ENCODE assay signal across 23 cellular contexts in genomic region chr5:140318778-140319177, GRCh38. TPM values are rescaled to one million over a fixed set of nuclear protein-coding genes. Genes with fewer than 3 reads are reported as not detected.
A peak's percentile ranks its signal among the peaks of the same experiment; 100 is the strongest.
DNase-seq lines count a peak whose midpoint lies in the region; ATAC-seq and TF ChIP-seq lines count a peak whose summit lies in the region.
"Had no signal": no experiment of that assay in that cellular context is flagged by ENCODE, and none has a peak within 500 bp of the region (broad histone marks: within the 10 kb centered on the region; RNA-seq: fewer than 3 reads in every experiment).

No MANE protein-coding gene starts in this region.

- H3K27me3 Mint-ChIP-seq in endothelial cell (ENCODE audit: unreplicated experiment), result peaks cover 6% of the 10 kb centered on the region
- H3K27me3 Mint-ChIP-seq in naive thymus-derived CD4-positive, alpha-beta T cell, result no peaks in the 10 kb centered on the region
- H3K27me3 Mint-ChIP-seq: IgD-negative memory B cell had no signal

- in situ Hi-C loops in IMR-90 (cut with MboI; ENCODE audit: low sequenced_read_pairs) (no loop called here), HAP-1 (cut with MboI; ENCODE audit: low sequenced_read_pairs) (no loop called here)

- POLR2A ChIA-PET in IMR-90 (lab: Charles Lee; ENCODE audit: unreplicated experiment), result no interaction called here
- POLR2A ChIA-PET in naive thymus-derived CD4-positive, alpha-beta T cell (lab: Charles Lee), result no interaction called here

- H3K36me3 Mint-ChIP-seq in endothelial cell (ENCODE audit: low read depth, unreplicated experiment), result no peaks in the 10 kb centered on the region
- H3K36me3 Mint-ChIP-seq in naive thymus-derived CD4-positive, alpha-beta T cell, result peaks cover 0 to 4% (median 0%) of the 10 kb centered on the region in 5 donors
- H3K36me3 Mint-ChIP-seq: CD8-positive, alpha-beta T cell; IgD-negative memory B cell had no signal

- H2BK20ac ChIP-seq in IMR-90 (ENCODE audit: low read depth, low read length), result peak overlapping the region; percentile 0; the same call in 1 of the 2 replicates

- ATAC-seq in IMR-90 (ENCODE audit: low read depth) (no peak), GM21825 (IDR thresholded peaks at IDR 0.05; ENCODE audit: unreplicated experiment) (no peak)
- ATAC-seq in naive thymus-derived CD4-positive, alpha-beta T cell, result no peak
- ATAC-seq: CD8-positive, alpha-beta T cell had no signal

- no peak overlapping the region for H3K9ac ChIP-seq in IMR-90 (ENCODE audit: low read depth, low read length)
- H3K9ac ChIP-seq in neuronal stem cell (ENCODE audit: low read depth, low read length, poor library complexity), result no peak overlapping the region
- H3K9ac ChIP-seq: BLaER1 had no signal

- no peak for TF ChIP-seq POLR2A in IMR-90 (IDR thresholded peaks at IDR 0.05; ENCODE audit: low read depth, low read length)

- no peak overlapping the region for H3K4me3 Mint-ChIP-seq in endothelial cell (ENCODE audit: unreplicated experiment)
- H3K4me3 Mint-ChIP-seq in naive thymus-derived CD4-positive, alpha-beta T cell, result no peak overlapping the region
- H3K4me3 Mint-ChIP-seq: CD8-positive, alpha-beta T cell; IgD-negative memory B cell had no signal

- H3K4me1 ChIP-seq in IMR-90 (ENCODE audit: control insufficient read depth, insufficient read depth, low read length), result peaks cover 14% of the 10 kb centered on the region
- peaks cover 8 to 11% of the 10 kb centered on the region in 2 donors for H3K4me1 ChIP-seq in neuronal stem cell (ENCODE audit: control insufficient read depth in 2 of 2, insufficient read depth in 1 of 2, low read depth in 1 of 2, low read length in 2 of 2)
- H3K4me1 ChIP-seq in naive thymus-derived CD4-positive, alpha-beta T cell (ENCODE audit: control insufficient read depth in 2 of 2, insufficient read depth in 2 of 2, low read length in 2 of 2), result no peaks in the 10 kb centered on the region
- H3K4me1 ChIP-seq in HAP-1, result no peaks in the 10 kb centered on the region

- H2AFZ ChIP-seq in IMR-90 (replicated peaks; ENCODE audit: low read length, poor library complexity), result no peak overlapping the region
- no peak overlapping the region for H2AFZ ChIP-seq in neuronal stem cell (ENCODE audit: low read length)

- H3K9me3 ChIP-seq in IMR-90 (ENCODE audit: control insufficient read depth, insufficient read depth, low read length) (no peaks in the 10 kb centered on the region), neuronal stem cell (replicated peaks in 1 of 2; ENCODE audit: control insufficient read depth in 2 of 2, insufficient read depth in 1 of 2, low read depth in 1 of 2, low read length in 2 of 2) (no peaks in the 10 kb centered on the region), HAP-1 (no peaks in the 10 kb centered on the region)
- H3K9me3 ChIP-seq in naive thymus-derived CD4-positive, alpha-beta T cell (ENCODE audit: control insufficient read depth in 2 of 3, low read length in 3 of 3), result no peaks in the 10 kb centered on the region
- H3K9me3 ChIP-seq: BLaER1, MG63 had no signal

- H3K4me2 ChIP-seq in IMR-90 (ENCODE audit: low read depth, low read length) (no peak overlapping the region), neuronal stem cell (ENCODE audit: insufficient read depth, low read length, poor library complexity, severe bottlenecking) (no peak overlapping the region)
- H3K4me2 ChIP-seq: BLaER1 had no signal

- H3K56ac ChIP-seq in IMR-90 (ENCODE audit: extremely low read depth, insufficient read depth, low read length), result no peak overlapping the region

- H2BK5ac ChIP-seq in IMR-90 (ENCODE audit: low read depth, low read length, poor library complexity, severe bottlenecking), result no peak overlapping the region
- no peak overlapping the region for H2BK5ac ChIP-seq in neuronal stem cell (ENCODE audit: low read length)

- H3K4me1 Mint-ChIP-seq in endothelial cell (ENCODE audit: unreplicated experiment), result peaks cover 20% of the 10 kb centered on the region
- peaks cover 0 to 7% (median 0%) of the 10 kb centered on the region in 7 donors for H3K4me1 Mint-ChIP-seq in naive thymus-derived CD4-positive, alpha-beta T cell
- H3K4me1 Mint-ChIP-seq: IgD-negative memory B cell had no signal

- no peaks in the 10 kb centered on the region for H4K20me1 ChIP-seq in IMR-90 (ENCODE audit: insufficient read depth, low read length)
- H4K20me1 ChIP-seq: BLaER1 had no signal

- no peak overlapping the region for H2AK9ac ChIP-seq in IMR-90 (replicated peaks; ENCODE audit: low read depth, low read length, poor library complexity)

- dilution Hi-C loops in IMR-90 (cut with HindIII; ENCODE audit: low sequenced_read_pairs, unreplicated experiment), result no loop called here

- H3K23ac ChIP-seq in IMR-90 (ENCODE audit: low read depth, low read length) (no peak overlapping the region), neuronal stem cell (ENCODE audit: low read depth, low read length, poor library complexity) (no peak overlapping the region)

- intact Hi-C loops in IMR-90 (cut with micrococcal nuclease), result no loop called here
- intact Hi-C loops in naive thymus-derived CD4-positive, alpha-beta T cell (cut with micrococcal nuclease), result no loop called here

- no peak overlapping the region for H4K8ac ChIP-seq in IMR-90 (ENCODE audit: low read depth in 2 of 2, low read length in 2 of 2)
- H4K8ac ChIP-seq in neuronal stem cell (ENCODE audit: low read depth, low read length), result no peak overlapping the region

- H2BK12ac ChIP-seq in neuronal stem cell (ENCODE audit: low read length), result no peak overlapping the region

- 92% methylated on average over 5 of the region's 5 CpGs; no CpG with 5 or more reads in 1 of the 2 experiments for WGBS in IMR-90 (ENCODE audit: extremely low coverage in 2 of 2, insufficient read length in 1 of 2), 2 experiments
- WGBS in neuronal stem cell (ENCODE audit: extremely low coverage in 2 of 2, insufficient read length in 2 of 2, insufficient replicate concordance in 1 of 2), 2 donors, result no CpG with 5 or more reads among the region's 5 CpGs

- no peak overlapping the region for H3K4me3 ChIP-seq in IMR-90 (ENCODE audit: insufficient read depth, low read depth, low read length)
- H3K4me3 ChIP-seq in epithelial cell of esophagus (ENCODE audit: low read length), result no peak overlapping the region
- H3K4me3 ChIP-seq in neuronal stem cell (ENCODE audit: low read length in 2 of 2), result no peak overlapping the region
- no peak overlapping the region for H3K4me3 ChIP-seq in naive thymus-derived CD4-positive, alpha-beta T cell (ENCODE audit: low read length)
- H3K4me3 ChIP-seq in HAP-1, result no peak overlapping the region
- H3K4me3 ChIP-seq: BLaER1, MG63 had no signal

- no peak overlapping the region for H3K27ac Mint-ChIP-seq in endothelial cell (ENCODE audit: unreplicated experiment)
- no peak overlapping the region for H3K27ac Mint-ChIP-seq in naive thymus-derived CD4-positive, alpha-beta T cell
- H3K27ac Mint-ChIP-seq: CD8-positive, alpha-beta T cell had no signal

- H3K27ac ChIP-seq in IMR-90 (ENCODE audit: insufficient read depth, low read length), result no peak overlapping the region
- H3K27ac ChIP-seq in neuronal stem cell (replicated peaks; ENCODE audit: low read length), result no peak overlapping the region
- no peak overlapping the region for H3K27ac ChIP-seq in naive thymus-derived CD4-positive, alpha-beta T cell (ENCODE audit: low read depth, low read length)
- H3K27ac ChIP-seq: BLaER1 had no signal

- H3K18ac ChIP-seq in IMR-90 (ENCODE audit: low read depth, low read length) (no peak overlapping the region), neuronal stem cell (ENCODE audit: low read length) (no peak overlapping the region)

- TF ChIP-seq CTCF in IMR-90 (conservative IDR thresholded peaks at IDR 0.05; ENCODE audit: low read depth, low read length) (no peak), epithelial cell of esophagus (IDR thresholded peaks at IDR 0.05; ENCODE audit: insufficient read depth, low read depth, low read length, missing control alignments) (no peak), endothelial cell (IDR thresholded peaks at IDR 0.05; ENCODE audit: unreplicated experiment) (no peak)

- H4K91ac ChIP-seq in IMR-90 (ENCODE audit: insufficient read depth, low read depth, low read length) (no peak overlapping the region), neuronal stem cell (ENCODE audit: low read depth, low read length, poor library complexity) (no peak overlapping the region)

- peaks cover 13% of the 10 kb centered on the region for H3K9me1 ChIP-seq in IMR-90 (ENCODE audit: insufficient read depth, low read length)

- no peak overlapping the region for H2BK120ac ChIP-seq in IMR-90 (ENCODE audit: low read depth, low read length)
- H2BK120ac ChIP-seq in neuronal stem cell (ENCODE audit: low read depth, low read length), result no peak overlapping the region

- BruUV-seq in IMR-90 (replicated peaks; lab: Mats Ljungman, UMichigan), result no TSS peak

- no peak for TF ChIP-seq RAD21 in IMR-90 (IDR thresholded peaks at IDR 0.05; ENCODE audit: low read length)

- no peaks in the 10 kb centered on the region for H3K9me3 Mint-ChIP-seq in endothelial cell (ENCODE audit: unreplicated experiment)
- no peaks in the 10 kb centered on the region for H3K9me3 Mint-ChIP-seq in naive thymus-derived CD4-positive, alpha-beta T cell
- H3K9me3 Mint-ChIP-seq: CD8-positive, alpha-beta T cell; IgD-negative memory B cell had no signal

- H4K5ac ChIP-seq in IMR-90 (ENCODE audit: low read depth, low read length), result no peak overlapping the region

- CTCF ChIA-PET in IMR-90 (lab: Yijun Ruan, JAX), result no interaction called here
- CTCF ChIA-PET in naive thymus-derived CD4-positive, alpha-beta T cell (lab: Charles Lee), result interaction anchor here (0.6 kb wide), 1 partner anchor 180 kb away, joined by 3 read pairs; no protein-coding TSS in a partner anchor

- H2AK5ac ChIP-seq in IMR-90 (ENCODE audit: low read depth, low read length) (peak overlapping the region; percentile 76), neuronal stem cell (ENCODE audit: low read depth, low read length) (no peak overlapping the region)

- H3K4ac ChIP-seq in IMR-90 (ENCODE audit: low read depth, low read length), result no peak overlapping the region
- peak overlapping the region; percentile 69 for H3K4ac ChIP-seq in neuronal stem cell (ENCODE audit: low read length)

- H3K36me3 ChIP-seq in IMR-90 (ENCODE audit: control insufficient read depth, insufficient read depth, low read length), result no peaks in the 10 kb centered on the region
- no peaks in the 10 kb centered on the region for H3K36me3 ChIP-seq in neuronal stem cell (replicated peaks in 1 of 2; ENCODE audit: control insufficient read depth in 2 of 2, insufficient read depth in 2 of 2, low read length in 2 of 2)
- H3K36me3 ChIP-seq in naive thymus-derived CD4-positive, alpha-beta T cell (ENCODE audit: control insufficient read depth in 2 of 3, insufficient read depth in 3 of 3, low read length in 3 of 3), result no peaks in the 10 kb centered on the region
- H3K36me3 ChIP-seq in HAP-1 (replicated peaks), result no peaks in the 10 kb centered on the region
- H3K36me3 ChIP-seq: BLaER1, MG63 had no signal

- DNase-seq in IMR-90 (no peak), NCI-H748 treated with DMSO at 0.1 percent for 48 hours (lab: John Stamatoyannopoulos, UW) (peak; percentile 8), epithelial cell of esophagus (ENCODE audit: low read depth) (peak; percentile 44), neuronal stem cell (ENCODE audit: low spot score) (no peak), endothelial cell (ENCODE audit: low spot score) (no peak), HAP-1 (ENCODE audit: low spot score in 2 of 2) (no peak)
- no peak for DNase-seq in naive thymus-derived CD4-positive, alpha-beta T cell
- DNase-seq: Calu3; CD8-positive, alpha-beta T cell; DMS53; H7; Kasumi-1; MG63; NCI-H1092; NCI-H1436 treated with DMSO at 0.1 percent for 48 hours; NCI-H2227 treated with DMSO at 0.1 percent for 48 hours; NCI-H510A treated with DMSO at 0.1 percent for 48 hours; SW 1271 had no signal

- H2BK15ac ChIP-seq in IMR-90 (ENCODE audit: low read depth, low read length) (peak overlapping the region; percentile 55; the same call in 1 of the 3 replicates), neuronal stem cell (ENCODE audit: low read length) (no peak overlapping the region)

- H3K14ac ChIP-seq in IMR-90 (replicated peaks; ENCODE audit: low read depth, low read length) (no peak overlapping the region), neuronal stem cell (ENCODE audit: low read length) (no peak overlapping the region)

- H3K79me1 ChIP-seq in IMR-90 (ENCODE audit: low read depth in 1 of 2, low read length in 2 of 2), result no peaks in the 10 kb centered on the region
- no peaks in the 10 kb centered on the region for H3K79me1 ChIP-seq in neuronal stem cell (ENCODE audit: low read depth, low read length)

- H3K27me3 ChIP-seq in IMR-90 (ENCODE audit: control insufficient read depth, insufficient read depth, low read length) (no peaks in the 10 kb centered on the region), neuronal stem cell (ENCODE audit: control insufficient read depth in 3 of 3, insufficient read depth in 3 of 3, low read depth in 1 of 3, low read length in 3 of 3) (no peaks in the 10 kb centered on the region), HAP-1 (ENCODE audit: low read depth) (no peaks in the 10 kb centered on the region)
- H3K27me3 ChIP-seq in naive thymus-derived CD4-positive, alpha-beta T cell (ENCODE audit: control insufficient read depth in 2 of 2, insufficient read depth in 2 of 2, low read length in 2 of 2), result no peaks in the 10 kb centered on the region
- H3K27me3 ChIP-seq: BLaER1, MG63 had no signal

RNA-seq across cellular contexts. Expression of gene PFDN1, which starts 15.9 kb away (rescaled TPM):
- total RNA-seq in IMR-90 (2012; rRNA removed), result 92.8 and 98.8 TPM in 2 replicates
- polyA plus RNA-seq in IMR-90 (2012; rRNA removed), result 134 and 140 TPM in 2 replicates
- 85.4 and 108 TPM in 2 replicates for polyA plus RNA-seq in IMR-90 (2012; cell fraction: cytosol; rRNA removed)
- 39.7 and 45.7 TPM in 2 replicates for polyA plus RNA-seq in IMR-90 (2012; cell fraction: nucleus; rRNA removed; ENCODE audit: low replicate concordance)
- 315 TPM for polyA plus RNA-seq in neuronal stem cell (2013, experiment 1 of 2)
- 299 TPM for polyA plus RNA-seq in neuronal stem cell (2013, experiment 2 of 2)
- 86.2 TPM for total RNA-seq in endothelial cell (ENCODE audit: unreplicated experiment)
- 10 to 100 TPM; 24.8 to 52.7 (median 28.2) TPM for total RNA-seq in naive thymus-derived CD4-positive, alpha-beta T cell
- 100 to 1,000 TPM; 126 to 139 TPM for polyA plus RNA-seq in naive thymus-derived CD4-positive, alpha-beta T cell

RNA-seq across cellular contexts. Expression of gene HBEGF, which starts 27.6 kb away (rescaled TPM):
- total RNA-seq in IMR-90 (2012; rRNA removed) (18.8 and 26.9 TPM in 2 replicates), endothelial cell (ENCODE audit: unreplicated experiment) (22.6 TPM)
- polyA plus RNA-seq in IMR-90 (2012; rRNA removed), result 36.1 and 48.7 TPM in 2 replicates
- 31.0 and 54.1 TPM in 2 replicates for polyA plus RNA-seq in IMR-90 (2012; cell fraction: cytosol; rRNA removed)
- 41.9 and 95.5 TPM in 2 replicates for polyA plus RNA-seq in IMR-90 (2012; cell fraction: nucleus; rRNA removed; ENCODE audit: low replicate concordance)
- polyA plus RNA-seq in neuronal stem cell (2013, experiment 1 of 2), result 6.6 TPM
- 6.7 TPM for polyA plus RNA-seq in neuronal stem cell (2013, experiment 2 of 2)
- 10 to 100 TPM in 3 of 5 experiments, under 1 TPM in 2; 0.35 to 95.5 (median 11.6) TPM for total RNA-seq in naive thymus-derived CD4-positive, alpha-beta T cell
- not detected for polyA plus RNA-seq in naive thymus-derived CD4-positive, alpha-beta T cell

RNA-seq across cellular contexts. Expression of gene SLC4A9, which starts 41.2 kb away (rescaled TPM):
- total RNA-seq in IMR-90 (2012; rRNA removed) (not detected in 2 replicates), endothelial cell (ENCODE audit: unreplicated experiment) (0.23 TPM)
- polyA plus RNA-seq in IMR-90 (2012; rRNA removed), result not detected in 2 replicates
- polyA plus RNA-seq in IMR-90 (2012; cell fraction: cytosol; rRNA removed), result not detected in 2 replicates
- 0.05 and 0.19 TPM in 2 replicates for polyA plus RNA-seq in IMR-90 (2012; cell fraction: nucleus; rRNA removed; ENCODE audit: low replicate concordance)
- polyA plus RNA-seq in neuronal stem cell (2013, experiment 1 of 2), result 0.04 TPM
- polyA plus RNA-seq in neuronal stem cell (2013, experiment 2 of 2), result 0.01 TPM
- under 1 TPM in 3 of 5 experiments, not detected in 2; 0.13 to 0.96 (median 0.34) TPM for total RNA-seq in naive thymus-derived CD4-positive, alpha-beta T cell
- polyA plus RNA-seq in naive thymus-derived CD4-positive, alpha-beta T cell, result not detected
- total RNA-seq: A673; Calu3; CD8-positive, alpha-beta T cell; H7; HT1080 had no signal
- polyA plus RNA-seq: IgD-negative memory B cell had no signal

Comparison
In these comparisons a context has a peak if more than half of its experiments do, and no peak if none do; other contexts are left out.
1. DNase-seq: peak in NCI-H748 treated with DMSO at 0.1 percent for 48 hours (single experiment) and epithelial cell of esophagus (single experiment); none in IMR-90 (single experiment), neuronal stem cell (single experiment), endothelial cell (single experiment), naive thymus-derived CD4-positive, alpha-beta T cell (0 of 9) and HAP-1 (0 of 2).